Comparison of ENCODE assay signal across 8 cellular contexts in the genomic region with DNA sequence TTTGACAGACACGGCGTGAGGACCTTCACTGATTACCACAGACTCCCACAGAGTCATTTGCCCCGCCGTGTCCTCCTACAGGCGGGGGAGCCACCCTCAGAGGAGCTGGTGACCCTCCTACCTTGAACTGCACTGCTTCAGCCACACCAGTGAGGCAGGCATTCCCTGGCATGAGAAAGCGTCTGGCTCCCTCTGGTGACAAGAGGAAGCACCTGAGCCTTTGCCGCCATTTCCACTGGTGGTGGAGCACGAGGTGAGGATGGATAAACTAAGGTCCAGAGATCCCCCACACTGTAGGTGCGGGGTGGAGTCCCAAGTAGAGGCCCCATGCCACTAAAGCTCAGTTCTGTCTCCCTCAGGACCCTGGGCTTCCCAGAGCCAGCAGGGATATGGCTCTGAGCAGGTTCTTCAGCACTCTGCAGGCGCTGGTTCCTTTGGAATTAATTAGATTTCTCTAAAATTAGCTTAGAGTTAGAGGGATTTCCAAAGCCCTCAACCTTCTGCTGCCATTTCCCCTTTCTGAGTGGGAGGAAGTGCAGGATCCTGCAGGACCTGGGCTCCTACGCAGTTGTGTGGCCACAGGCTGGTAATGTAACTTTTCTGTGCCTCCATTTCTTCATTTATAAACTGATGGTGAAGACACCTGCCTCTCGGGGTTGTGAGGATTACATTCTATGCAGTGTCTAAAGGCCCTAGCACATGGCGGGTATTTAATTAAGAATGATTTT.
DNase-seq lines count a peak whose midpoint lies in the region; ATAC-seq and TF ChIP-seq lines count a peak whose summit lies in the region.

No MANE protein-coding gene starts in this region.

- no peak for TF ChIP-seq EP300 in Ishikawa (IDR thresholded peaks at IDR 0.05; ENCODE audit: borderline replicate concordance)

- H3K4me3 ChIP-seq in aorta (ENCODE audit: low read length in 2 of 2): no peak overlapping the region

- TF ChIP-seq CTCF in GM20000 (IDR thresholded peaks at IDR 0.05; ENCODE audit: extremely low read depth, missing control alignments): peak; percentile 65

- no peaks in the 10 kb centered on the region for H3K9me3 ChIP-seq in aorta (ENCODE audit: control insufficient read depth, low read length)

- H3K27me3 ChIP-seq in aorta (ENCODE audit: control insufficient read depth in 1 of 2, insufficient read depth in 2 of 2, low read length in 1 of 2): no peaks in the 10 kb centered on the region

- H3K4me1 ChIP-seq in aorta (ENCODE audit: control insufficient read depth in 1 of 2, insufficient read depth in 2 of 2, low read length in 2 of 2): no peaks in the 10 kb centered on the region

- intact Hi-C loops in aorta (cut with DNase I): loop anchor here in 1 of 2 donors (2.0 to 5.0 kb wide), 3 partner anchors 160 to 775 kb away; a partner anchor contains a TSS

- DNase-seq in Caki2 (ENCODE audit: low read depth) (peak; percentile 51), GM20000 (ENCODE audit: low spot score) (peak; percentile 60), RPMI7951 (ENCODE audit: low read depth) (peak; percentile 64), germinal center (ENCODE audit: low spot score) (peak; percentile 62), pons (ENCODE audit: low spot score) (peak; percentile 79), aorta (peak; percentile 80 to 85)
- DNase-seq in activated effector memory CD4-positive, alpha-beta T cell treated with Interleukin-2 at 50 U/mL for 16 hours: peak; percentile 43

- H3K27ac ChIP-seq in aorta (ENCODE audit: low read depth in 1 of 2, low read length in 2 of 2): no peak overlapping the region

- peak; percentile 68 for ATAC-seq in aorta (ENCODE audit: low FRiP score)

- in situ Hi-C loops in Caki2 (cut with HindIII; ENCODE audit: low pct_unique_long_range_greater_than_20kb, low sequenced_read_pairs): no loop called here

- peak; percentile 72 for TF ChIP-seq RAD21 in Ishikawa (IDR thresholded peaks at IDR 0.05; ENCODE audit: low read depth)

- WGBS in aorta, 2 donors: 51% methylated on average over 13 of the region's 13 CpGs

- H3K36me3 ChIP-seq in aorta (ENCODE audit: control insufficient read depth in 1 of 2, insufficient read depth in 2 of 2, low read length in 1 of 2): no peaks in the 10 kb centered on the region

TF ChIP-seq in Ishikawa, 13 proteins besides CTCF, POLR2A, EP300 and RAD21:
- TF ChIP-seq CREB1 (IDR thresholded peaks at IDR 0.05; ENCODE audit: low read depth) (no peak), TEAD4 (IDR thresholded peaks at IDR 0.05) (no peak), YY1 (IDR thresholded peaks at IDR 0.05; ENCODE audit: low read depth) (peak; percentile 49; the same call in 1 of the 2 replicates)
- TF ChIP-seq, protein P1, sequence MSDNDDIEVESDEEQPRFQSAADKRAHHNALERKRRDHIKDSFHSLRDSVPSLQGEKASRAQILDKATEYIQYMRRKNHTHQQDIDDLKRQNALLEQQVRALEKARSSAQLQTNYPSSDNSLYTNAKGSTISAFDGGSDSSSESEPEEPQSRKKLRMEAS (IDR thresholded peaks at IDR 0.05): peak; percentile 84
